1 cellular context compared by ENCODE assay signal in the genomic region with DNA sequence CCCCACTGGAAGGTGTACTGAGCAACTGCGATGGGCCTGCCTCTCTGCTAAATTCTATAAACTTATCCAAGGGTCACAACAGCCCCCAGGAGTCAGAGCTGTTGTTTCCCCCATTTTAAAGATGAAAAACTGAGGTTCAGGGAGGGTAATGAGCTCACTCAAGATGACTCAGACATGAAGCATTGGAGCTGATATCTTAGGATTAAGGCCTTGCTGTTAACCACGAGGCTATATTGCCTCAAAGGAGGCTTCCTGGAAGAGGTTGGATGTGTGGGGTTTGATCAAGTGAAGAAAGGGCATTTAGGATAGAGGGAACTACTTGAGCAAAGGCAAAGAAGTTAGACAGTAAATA.
TF ChIP-seq lines count a peak whose summit lies in the region.

No MANE protein-coding gene starts in this region.

TF ChIP-seq in K562, 482 proteins besides CTCF, POLR2A, EP300 and RAD21 (continued from another document and continues in another):
- TF ChIP-seq, protein P1, sequence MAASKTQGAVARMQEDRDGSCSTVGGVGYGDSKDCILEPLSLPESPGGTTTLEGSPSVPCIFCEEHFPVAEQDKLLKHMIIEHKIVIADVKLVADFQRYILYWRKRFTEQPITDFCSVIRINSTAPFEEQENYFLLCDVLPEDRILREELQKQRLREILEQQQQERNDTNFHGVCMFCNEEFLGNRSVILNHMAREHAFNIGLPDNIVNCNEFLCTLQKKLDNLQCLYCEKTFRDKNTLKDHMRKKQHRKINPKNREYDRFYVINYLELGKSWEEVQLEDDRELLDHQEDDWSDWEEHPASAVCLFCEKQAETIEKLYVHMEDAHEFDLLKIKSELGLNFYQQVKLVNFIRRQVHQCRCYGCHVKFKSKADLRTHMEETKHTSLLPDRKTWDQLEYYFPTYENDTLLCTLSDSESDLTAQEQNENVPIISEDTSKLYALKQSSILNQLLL (CRISPR knock-in tag; IDR thresholded peaks at IDR 0.05; ENCODE audit: borderline replicate concordance), result no peak
- TF ChIP-seq ZNF589 (CRISPR knock-in tag; IDR thresholded peaks at IDR 0.05; ENCODE audit: low read depth), result no peak; the same call in 1 of the 2 replicates
- TF ChIP-seq NR0B1 (IDR thresholded peaks at IDR 0.05; ENCODE audit: partially characterized antibody), result no peak
- no peak for TF ChIP-seq CHD7 (IDR thresholded peaks at IDR 0.05; ENCODE audit: low read depth, low read length)
- TF ChIP-seq ADNP (tag; IDR thresholded peaks at IDR 0.05), result peak; percentile 88
- TF ChIP-seq SLC30A9 (CRISPR knock-in tag; IDR thresholded peaks at IDR 0.05), result no peak
- TF ChIP-seq ZNF140 (CRISPR knock-in tag; IDR thresholded peaks at IDR 0.05), result no peak
- peak in 1 of 2 experiments; percentile 45; a peak in 2 of 4 replicates for TF ChIP-seq ARNT (IDR thresholded peaks at IDR 0.05)
- 0 out of 2 replicates have a peak, but pooled peaks have one; percentile 12 for TF ChIP-seq MTA3 (IDR thresholded peaks at IDR 0.05; ENCODE audit: borderline replicate concordance)
- no peak for TF ChIP-seq ZNF707 (CRISPR knock-in tag; conservative IDR thresholded peaks at IDR 0.05)
- no peak for TF ChIP-seq POLR2G (IDR thresholded peaks at IDR 0.05; ENCODE audit: low read depth, low read length)
- TF ChIP-seq, protein P2, sequence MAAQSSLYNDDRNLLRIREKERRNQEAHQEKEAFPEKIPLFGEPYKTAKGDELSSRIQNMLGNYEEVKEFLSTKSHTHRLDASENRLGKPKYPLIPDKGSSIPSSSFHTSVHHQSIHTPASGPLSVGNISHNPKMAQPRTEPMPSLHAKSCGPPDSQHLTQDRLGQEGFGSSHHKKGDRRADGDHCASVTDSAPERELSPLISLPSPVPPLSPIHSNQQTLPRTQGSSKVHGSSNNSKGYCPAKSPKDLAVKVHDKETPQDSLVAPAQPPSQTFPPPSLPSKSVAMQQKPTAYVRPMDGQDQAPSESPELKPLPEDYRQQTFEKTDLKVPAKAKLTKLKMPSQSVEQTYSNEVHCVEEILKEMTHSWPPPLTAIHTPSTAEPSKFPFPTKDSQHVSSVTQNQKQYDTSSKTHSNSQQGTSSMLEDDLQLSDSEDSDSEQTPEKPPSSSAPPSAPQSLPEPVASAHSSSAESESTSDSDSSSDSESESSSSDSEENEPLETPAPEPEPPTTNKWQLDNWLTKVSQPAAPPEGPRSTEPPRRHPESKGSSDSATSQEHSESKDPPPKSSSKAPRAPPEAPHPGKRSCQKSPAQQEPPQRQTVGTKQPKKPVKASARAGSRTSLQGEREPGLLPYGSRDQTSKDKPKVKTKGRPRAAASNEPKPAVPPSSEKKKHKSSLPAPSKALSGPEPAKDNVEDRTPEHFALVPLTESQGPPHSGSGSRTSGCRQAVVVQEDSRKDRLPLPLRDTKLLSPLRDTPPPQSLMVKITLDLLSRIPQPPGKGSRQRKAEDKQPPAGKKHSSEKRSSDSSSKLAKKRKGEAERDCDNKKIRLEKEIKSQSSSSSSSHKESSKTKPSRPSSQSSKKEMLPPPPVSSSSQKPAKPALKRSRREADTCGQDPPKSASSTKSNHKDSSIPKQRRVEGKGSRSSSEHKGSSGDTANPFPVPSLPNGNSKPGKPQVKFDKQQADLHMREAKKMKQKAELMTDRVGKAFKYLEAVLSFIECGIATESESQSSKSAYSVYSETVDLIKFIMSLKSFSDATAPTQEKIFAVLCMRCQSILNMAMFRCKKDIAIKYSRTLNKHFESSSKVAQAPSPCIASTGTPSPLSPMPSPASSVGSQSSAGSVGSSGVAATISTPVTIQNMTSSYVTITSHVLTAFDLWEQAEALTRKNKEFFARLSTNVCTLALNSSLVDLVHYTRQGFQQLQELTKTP (IDR thresholded peaks at IDR 0.05; ENCODE audit: low read depth in 1 of 2, partially characterized antibody in 2 of 2), result no peak
- TF ChIP-seq BCOR (IDR thresholded peaks at IDR 0.05), result peak; percentile 93
- TF ChIP-seq, protein P3, sequence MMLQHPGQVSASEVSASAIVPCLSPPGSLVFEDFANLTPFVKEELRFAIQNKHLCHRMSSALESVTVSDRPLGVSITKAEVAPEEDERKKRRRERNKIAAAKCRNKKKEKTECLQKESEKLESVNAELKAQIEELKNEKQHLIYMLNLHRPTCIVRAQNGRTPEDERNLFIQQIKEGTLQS (IDR thresholded peaks at IDR 0.05), result peak; percentile 96
- TF ChIP-seq, protein P3 (CRISPR knock-in tag; conservative IDR thresholded peaks at IDR 0.05), result peak; percentile 86; the same call in 1 of the 2 replicates
- TF ChIP-seq ARID3A (IDR thresholded peaks at IDR 0.05; ENCODE audit: borderline replicate concordance, low read depth, low read length), result peak; percentile 81; the same call in 1 of the 2 replicates
- no peak for TF ChIP-seq SAP30 (IDR thresholded peaks at IDR 0.05; ENCODE audit: borderline replicate concordance, insufficient read depth, low read depth, low read length, poor library complexity, severe bottlenecking)
- TF ChIP-seq MAFG (tag; conservative IDR thresholded peaks at IDR 0.05), result no peak
- TF ChIP-seq SPI1 (IDR thresholded peaks at IDR 0.05; ENCODE audit: borderline replicate concordance, low read depth, low read length), result no peak
- no peak for TF ChIP-seq RB1 (IDR thresholded peaks at IDR 0.05; ENCODE audit: low read depth)
- TF ChIP-seq PHTF2 (CRISPR knock-in tag; IDR thresholded peaks at IDR 0.05), result no peak
- TF ChIP-seq BMI1 (IDR thresholded peaks at IDR 0.05; ENCODE audit: low read length), result no peak
- no peak for TF ChIP-seq ZNF121 (CRISPR knock-in tag; conservative IDR thresholded peaks at IDR 0.05)
- no peak for TF ChIP-seq ZNF696 (CRISPR knock-in tag; conservative IDR thresholded peaks at IDR 0.05)
- TF ChIP-seq ZNF124 (CRISPR knock-in tag; IDR thresholded peaks at IDR 0.05), result no peak
- no peak for TF ChIP-seq NFE2L1 (tag; IDR thresholded peaks at IDR 0.05; ENCODE audit: borderline replicate concordance, low read depth)
